11 cellular contexts compared by ENCODE assay signal in genomic region chr6:57108691-57109090, GRCh38. TPM values are rescaled to one million over a fixed set of nuclear protein-coding genes. Genes with fewer than 3 reads are reported as not detected.
DNase-seq lines count a peak whose midpoint lies in the region; ATAC-seq lines count a peak whose summit lies in the region.
"Had no signal": no experiment of that assay in that cellular context is flagged by ENCODE, and none has a peak within 500 bp of the region (broad histone marks: within the 10 kb centered on the region; RNA-seq: fewer than 3 reads in every experiment).

No MANE protein-coding gene starts in this region.

- WGBS in mesendoderm (ENCODE audit: extremely low coverage, insufficient coverage, low lambda C conversion rate): no CpG with 5 or more reads among the region's 1 CpG

- no peaks in the 10 kb centered on the region for H3K79me2 ChIP-seq in mesendoderm (ENCODE audit: control insufficient read depth, insufficient read depth, low read length)

- no peaks in the 10 kb centered on the region for H3K4me1 ChIP-seq in mesendoderm (ENCODE audit: control insufficient read depth, low read depth, low read length)

- H3K27ac ChIP-seq in mesendoderm (ENCODE audit: low read depth, low read length): no peak overlapping the region
- H3K27ac ChIP-seq: adrenal gland, epithelial cell of prostate had no signal

- no peak overlapping the region for H3K18ac ChIP-seq in mesendoderm (ENCODE audit: low read length)

- no peak overlapping the region for H2BK120ac ChIP-seq in mesendoderm (ENCODE audit: low read depth, low read length)

- no peak overlapping the region for H3K4ac ChIP-seq in mesendoderm (ENCODE audit: low read depth, low read length)

- H3K36me3 ChIP-seq in mesendoderm (ENCODE audit: control insufficient read depth, insufficient read depth, low read length): no peaks in the 10 kb centered on the region
- H3K36me3 ChIP-seq: adrenal gland had no signal

- no peak overlapping the region for H3K23ac ChIP-seq in mesendoderm (ENCODE audit: low read length)

- H2BK5ac ChIP-seq in mesendoderm (ENCODE audit: low read length): no peak overlapping the region

- ATAC-seq in GM18498 (IDR thresholded peaks at IDR 0.05; ENCODE audit: unreplicated experiment): peak; percentile 95
- ATAC-seq in GM21360 (IDR thresholded peaks at IDR 0.05; ENCODE audit: unreplicated experiment): peak; percentile 96
- peak; percentile 92 for ATAC-seq in HG03039 (IDR thresholded peaks at IDR 0.05; ENCODE audit: unreplicated experiment)

- H4K8ac ChIP-seq in mesendoderm (ENCODE audit: low read depth, low read length): no peak overlapping the region

- no peak overlapping the region for H3K9ac ChIP-seq in mesendoderm (ENCODE audit: low read length)

- H3K27me3 ChIP-seq in mesendoderm (ENCODE audit: insufficient read depth, low read length, poor library complexity): no peaks in the 10 kb centered on the region
- H3K27me3 ChIP-seq: adrenal gland had no signal

- H2BK15ac ChIP-seq in mesendoderm (replicated peaks; ENCODE audit: low read depth): no peak overlapping the region

- H3K56ac ChIP-seq in mesendoderm (ENCODE audit: low read length): no peak overlapping the region

- no peak overlapping the region for H3K4me3 ChIP-seq in mesendoderm (ENCODE audit: low read length)
- H3K4me3 ChIP-seq: adrenal gland had no signal

- H2AK5ac ChIP-seq in mesendoderm (ENCODE audit: low read length): no peak overlapping the region

- H3K79me1 ChIP-seq in mesendoderm (ENCODE audit: low read length): peaks cover 2% of the 10 kb centered on the region

- DNase-seq in NOMO-1 treated with DMSO at 0.1 percent for 48 hours (lab: John Stamatoyannopoulos, UW; ENCODE audit: unreplicated experiment) (peak; percentile 84), mesendoderm (no peak), OCI-M2 (lab: John Stamatoyannopoulos, UW; ENCODE audit: unreplicated experiment) (no peak), NCI-H1417 treated with DMSO at 0.1 percent for 48 hours (lab: John Stamatoyannopoulos, UW) (no peak), A172 (ENCODE audit: low spot score) (no peak)
- DNase-seq: activated CD4-positive, alpha-beta memory T cell treated with anti-CD3 and anti-CD28 coated beads for 36 hours; adrenal gland had no signal

- no peak overlapping the region for H3K4me2 ChIP-seq in mesendoderm (ENCODE audit: low read length)

- H4K5ac ChIP-seq in mesendoderm (ENCODE audit: low read length): no peak overlapping the region

RNA-seq across cellular contexts. Expression of gene ZNF451, which starts 18.7 kb away (rescaled TPM):
- 13.5 TPM for polyA plus RNA-seq in mesendoderm (2013, experiment 1 of 2)
- 13.1 TPM for polyA plus RNA-seq in mesendoderm (2013, experiment 2 of 2)
- 27.7 and 33.2 TPM in 2 replicates for total RNA-seq in A172 (2014; rRNA removed; shearing (Covaris generic))
